ENCODE assay signal across 25 cellular contexts in the genomic region with DNA sequence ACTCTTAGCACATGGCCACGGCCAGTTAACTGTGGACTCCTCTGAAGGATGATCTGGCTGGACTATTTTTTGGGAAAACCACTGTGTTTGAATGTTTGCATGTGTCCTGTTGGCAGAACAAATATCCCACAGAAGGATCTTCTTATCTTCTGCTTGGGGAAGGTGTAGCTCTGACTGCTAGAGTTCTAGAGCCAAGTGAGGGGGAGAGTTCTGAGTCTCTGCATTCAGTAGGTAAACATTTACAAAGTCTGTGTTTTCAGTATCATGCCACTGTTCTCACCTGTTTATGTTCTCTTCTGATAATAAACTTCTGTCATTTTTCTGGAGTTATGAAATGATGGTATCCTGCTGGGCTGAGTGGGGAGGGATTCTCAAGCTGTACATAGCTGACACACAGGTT.
DNase-seq lines count a peak whose midpoint lies in the region; ATAC-seq and TF ChIP-seq lines count a peak whose summit lies in the region.
"Had no signal": no experiment of that assay in that cellular context is flagged by ENCODE, and none has a peak within 500 bp of the region (broad histone marks: within the 10 kb centered on the region; RNA-seq: fewer than 3 reads in every experiment).

No MANE protein-coding gene starts in this region.

- DNase-seq in LNCaP clone FGC (ENCODE audit: low read depth): peak; percentile 8
- DNase-seq: 8988T; ACHN; AML-193; BE2C; C1 segment of cervical spinal cord; Caco-2; Calu3; CD4-positive, alpha-beta memory T cell; CD4-positive, alpha-beta T cell; CD4-positive, CD25-positive, alpha-beta regulatory T cell; CD8-positive, alpha-beta memory T cell; CD8-positive, alpha-beta T cell; COR-L47; DMS 273 treated with DMSO at 0.1 percent for 48 hours; DMS153; DMS53; DMS79; DMS79 treated with DMSO at 0.1 percent for 48 hours; DND-41; EL had no signal

- no peak overlapping the region for H3K4me3 ChIP-seq in LNCaP clone FGC (ENCODE audit: low read depth, low read length)
- H3K4me3 ChIP-seq: A549; BLaER1; BLaER1 treated with 17β-estradiol and CSF1 and Interleukin-3, amounts not matched to agents 10 nM and 100 nM had no signal

- ATAC-seq in HG03280 (IDR thresholded peaks at IDR 0.05; ENCODE audit: unreplicated experiment): no peak
- ATAC-seq: A549; CD8-positive, alpha-beta T cell had no signal

- no peak for TF ChIP-seq CTCF in LNCaP clone FGC (IDR thresholded peaks at IDR 0.05; ENCODE audit: control insufficient read depth, extremely low read depth, insufficient read depth)
